ENCODE assay signal across 8 cellular contexts in genomic region chr13:41060723-41061074, GRCh38. TPM values are rescaled to one million over a fixed set of nuclear protein-coding genes. Genes with fewer than 3 reads are reported as not detected.
DNase-seq lines count a peak whose midpoint lies in the region; ATAC-seq lines count a peak whose summit lies in the region.

No MANE protein-coding gene starts in this region.

- H3K23ac ChIP-seq in mesendoderm (ENCODE audit: low read length), result no peak overlapping the region

- H3K27ac ChIP-seq in mesendoderm (ENCODE audit: low read depth, low read length), result peak overlapping the region; percentile 94

- H2BK5ac ChIP-seq in mesendoderm (ENCODE audit: low read length), result no peak overlapping the region

- peaks cover 3% of the 10 kb centered on the region for H3K4me1 ChIP-seq in mesendoderm (ENCODE audit: control insufficient read depth, low read depth, low read length)

- H2BK15ac ChIP-seq in mesendoderm (replicated peaks; ENCODE audit: low read depth), result no peak overlapping the region

- ATAC-seq in HG03378 (IDR thresholded peaks at IDR 0.05; ENCODE audit: unreplicated experiment), result peak; percentile 13

- H3K4me3 ChIP-seq in mesendoderm (ENCODE audit: low read length), result peak overlapping the region; percentile 94

- no CpG with 5 or more reads among the region's 35 CpGs for WGBS in mesendoderm (ENCODE audit: extremely low coverage, insufficient coverage, low lambda C conversion rate)

- H3K79me2 ChIP-seq in mesendoderm (ENCODE audit: control insufficient read depth, insufficient read depth, low read length), result peaks cover 4% of the 10 kb centered on the region

- H4K8ac ChIP-seq in mesendoderm (ENCODE audit: low read depth, low read length), result no peak overlapping the region

- DNase-seq in AML-193 (lab: John Stamatoyannopoulos, UW) (peak; percentile 79 to 84), GM19238 (ENCODE audit: insufficient read length, low spot score) (peak; percentile 23), NCI-H82 treated with DMSO at 0.1 percent for 48 hours (lab: John Stamatoyannopoulos, UW; ENCODE audit: unreplicated experiment) (peak; percentile 88), mesendoderm (peak; percentile 87)
- peak; percentile 84 to 86 for DNase-seq in activated CD8-positive, alpha-beta memory T cell treated with anti-CD3 and anti-CD28 coated beads for 4 hours (ENCODE audit: low read depth in 2 of 2)
- peak; percentile 81 for DNase-seq in effector CD4-positive, alpha-beta T cell
- DNase-seq in stimulated activated CD8-positive, alpha-beta memory T cell treated with anti-CD3 and anti-CD28 coated beads, Interleukin-15, amount 100 ng/mL, for 4 hours (ENCODE audit: low read depth in 2 of 2), result peak; percentile 81 to 84

- no peaks in the 10 kb centered on the region for H3K27me3 ChIP-seq in mesendoderm (ENCODE audit: insufficient read depth, low read length, poor library complexity)

- no peak overlapping the region for H2AK5ac ChIP-seq in mesendoderm (ENCODE audit: low read length)

- peak overlapping the region; percentile 76 for H3K18ac ChIP-seq in mesendoderm (ENCODE audit: low read length)

- no peak overlapping the region for H3K4ac ChIP-seq in mesendoderm (ENCODE audit: low read depth, low read length)

- H4K5ac ChIP-seq in mesendoderm (ENCODE audit: low read length), result no peak overlapping the region

- H3K9ac ChIP-seq in mesendoderm (ENCODE audit: low read length), result peak overlapping the region; percentile 97

- H3K36me3 ChIP-seq in mesendoderm (ENCODE audit: control insufficient read depth, insufficient read depth, low read length), result no peaks in the 10 kb centered on the region

- H3K56ac ChIP-seq in mesendoderm (ENCODE audit: low read length), result peak overlapping the region; percentile 97

- peak overlapping the region; percentile 66 for H3K4me2 ChIP-seq in mesendoderm (ENCODE audit: low read length)

- H3K79me1 ChIP-seq in mesendoderm (ENCODE audit: low read length), result peaks cover 6% of the 10 kb centered on the region

- H2BK120ac ChIP-seq in mesendoderm (ENCODE audit: low read depth, low read length), result no peak overlapping the region

RNA-seq across cellular contexts. Expression of gene WBP4, which starts 0.6 kb away (rescaled TPM):
- polyA plus RNA-seq in mesendoderm (2013, experiment 1 of 2), result 22.1 TPM
- 23.0 TPM for polyA plus RNA-seq in mesendoderm (2013, experiment 2 of 2)

RNA-seq across cellular contexts. Expression of gene ELF1, which starts 41.6 kb away (rescaled TPM):
- 13.8 TPM for polyA plus RNA-seq in mesendoderm (2013, experiment 1 of 2)
- 14.7 TPM for polyA plus RNA-seq in mesendoderm (2013, experiment 2 of 2)

Comparison
In these comparisons a context has a peak if more than half of its experiments do, and no peak if none do; other contexts are left out.
1. Peak in every context shown above with its lines: DNase-seq, ATAC-seq, H3K4me3 ChIP-seq and H3K27ac ChIP-seq.
2. DNase-seq: peak in every context shown above with its lines; median percentile 88 in NCI-H82 treated with DMSO at 0.1 percent for 48 hours; 87 in mesendoderm; 85 in activated CD8-positive, alpha-beta memory T cell treated with anti-CD3 and anti-CD28 coated beads for 4 hours; 82 in stimulated activated CD8-positive, alpha-beta memory T cell treated with anti-CD3 and anti-CD28 coated beads, Interleukin-15, amount 100 ng/mL, for 4 hours; 82 in AML-193; 81 in effector CD4-positive, alpha-beta T cell; 23 in GM19238.